ENCODE assay signal across 32 cellular contexts in the genomic region with DNA sequence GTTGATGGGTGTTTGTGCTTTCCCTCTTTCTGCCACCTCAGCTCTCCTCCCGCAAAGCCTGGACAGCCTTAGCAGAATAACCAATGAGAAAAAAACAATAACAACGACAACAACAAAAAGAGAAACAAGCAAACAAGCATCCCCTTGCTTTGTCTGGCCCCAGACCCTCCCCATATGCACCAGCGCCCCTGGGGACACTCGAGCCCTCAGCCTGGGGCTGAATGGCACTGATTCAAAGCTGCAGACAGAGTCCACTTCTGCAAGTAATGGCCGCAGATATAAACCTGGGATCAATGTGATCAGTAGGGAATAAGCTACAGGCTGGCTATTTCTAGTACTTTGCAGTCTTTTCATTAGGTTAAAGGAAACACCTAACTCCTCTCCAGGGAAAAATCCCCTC.
"Had no signal": no experiment of that assay in that cellular context is flagged by ENCODE, and none has a peak within 500 bp of the region (broad histone marks: within the 10 kb centered on the region; RNA-seq: fewer than 3 reads in every experiment).

No MANE protein-coding gene starts in this region.

- H3K36me3 Mint-ChIP-seq: activated CD4-positive, alpha-beta memory T cell treated with anti-CD3 and anti-CD28 coated beads for 36 hours; activated naive CD4-positive, alpha-beta T cell treated with anti-CD3 and anti-CD28 coated beads, Interleukin-2, amount 50 U/mL, for 72 hours; immature natural killer cell; naive thymus-derived CD4-positive, alpha-beta T cell; stimulated activated memory B cell treated with anti-CD40 and anti-IgM and Interleukin-4, amounts not matched to agents 10 μg/mL and 1 μg/mL and 100 μg/mL, for 72 hours; type B pancreatic cell had no signal

- H3K36me3 ChIP-seq: brain microvascular endothelial cell, heart left ventricle, right atrium auricular region, vagina had no signal

- H3K9me3 Mint-ChIP-seq: activated CD4-positive, alpha-beta memory T cell treated with anti-CD3 and anti-CD28 coated beads for 36 hours; activated CD4-positive, alpha-beta T cell treated with anti-CD3 and anti-CD28 coated beads, Interleukin-2, amount 10 ng/mL, durations not matched to agents 24 days and 14 days; activated naive CD4-positive, alpha-beta T cell treated with anti-CD3 and anti-CD28 coated beads, Interleukin-2, amount 50 U/mL, for 72 hours; activated T-cell treated with anti-CD3 and anti-CD28 coated beads, Interleukin-2, amount 50 U/mL, for 24 hours; activated T-helper 17 cell treated with anti-CD3 and anti-CD28 coated beads, Interleukin-2, amount 50 U/mL, for 72 hours; effector memory CD8-positive, alpha-beta T cell; immature natural killer cell; naive thymus-derived CD4-positive, alpha-beta T cell; stimulated activated memory B cell treated with anti-CD40 and anti-IgM and Interleukin-4, amounts not matched to agents 10 μg/mL and 1 μg/mL and 100 μg/mL, for 72 hours; type B pancreatic cell had no signal

- H3K4me1 Mint-ChIP-seq: activated CD4-positive, alpha-beta T cell treated with anti-CD3 and anti-CD28 coated beads, Interleukin-2, amount 10 ng/mL, durations not matched to agents 24 days and 14 days; activated T-helper 17 cell treated with anti-CD3 and anti-CD28 coated beads, Interleukin-2, amount 50 U/mL, for 72 hours; immature natural killer cell; naive thymus-derived CD4-positive, alpha-beta T cell; stimulated activated memory B cell treated with anti-CD40 and anti-IgM and Interleukin-4, amounts not matched to agents 10 μg/mL and 1 μg/mL and 100 μg/mL, for 72 hours; stimulated activated naive CD8-positive, alpha-beta T cell treated with anti-CD3 and anti-CD28 coated beads, Interleukin-15, amount 100 ng/mL, for 72 hours had no signal

- H3K4me3 ChIP-seq: coronary artery, heart left ventricle, psoas muscle, right atrium auricular region, smooth muscle cell, vagina had no signal

- DNase-seq: activated CD4-positive, alpha-beta memory T cell treated with anti-CD3 and anti-CD28 coated beads for 36 hours; activated CD4-positive, alpha-beta T cell treated with anti-CD3 and anti-CD28 coated beads, Interleukin-2, amount 10 ng/mL, durations not matched to agents 24 days and 14 days; activated CD8-positive, alpha-beta memory T cell treated with anti-CD3 and anti-CD28 coated beads, Interleukin-2, amount 50 U/mL, for 48 hours; activated naive CD4-positive, alpha-beta T cell; activated T-cell treated with anti-CD3 and anti-CD28 coated beads, Interleukin-2, amount 50 U/mL, for 24 hours; brain microvascular endothelial cell; effector memory CD8-positive, alpha-beta T cell; heart left ventricle; hypothalamus; immature natural killer cell; kidney; left colon; midbrain; naive thymus-derived CD4-positive, alpha-beta T cell; occipital lobe; psoas muscle; stimulated activated CD4-positive, alpha-beta T cell treated with anti-CD3 and anti-CD28 coated beads, Interleukin-1b, Interleukin-23, amount 100 ng/mL, for 48 hours; stimulated activated CD4-positive, alpha-beta T cell treated with anti-CD3 and anti-CD28 coated beads, Interleukin-4, amount 100 ng/mL, for 4 hours; stimulated activated CD8-positive, alpha-beta memory T cell treated with anti-CD3 and anti-CD28 coated beads, Interleukin-4, amount 100 ng/mL, for 48 hours; stimulated activated naive CD8-positive, alpha-beta T cell treated with anti-CD3 and anti-CD28 coated beads, Interleukin-15, amount 100 ng/mL, for 72 hours; substantia nigra had no signal

- H3K4me1 ChIP-seq: heart left ventricle, parathyroid adenoma, psoas muscle, right atrium auricular region, vagina had no signal

- H3K27ac Mint-ChIP-seq: activated CD4-positive, alpha-beta memory T cell treated with anti-CD3 and anti-CD28 coated beads for 36 hours; activated CD4-positive, alpha-beta T cell treated with anti-CD3 and anti-CD28 coated beads, Interleukin-2, amount 10 ng/mL, durations not matched to agents 24 days and 14 days; activated naive CD4-positive, alpha-beta T cell treated with anti-CD3 and anti-CD28 coated beads, Interleukin-2, amount 50 U/mL, for 72 hours; activated T-cell treated with anti-CD3 and anti-CD28 coated beads, Interleukin-2, amount 50 U/mL, for 24 hours; activated T-helper 17 cell treated with anti-CD3 and anti-CD28 coated beads, Interleukin-2, amount 50 U/mL, for 72 hours; effector memory CD8-positive, alpha-beta T cell; immature natural killer cell; naive thymus-derived CD4-positive, alpha-beta T cell; stimulated activated memory B cell treated with anti-CD40 and anti-IgM and Interleukin-4, amounts not matched to agents 10 μg/mL and 1 μg/mL and 100 μg/mL, for 72 hours; stimulated activated naive CD8-positive, alpha-beta T cell treated with anti-CD3 and anti-CD28 coated beads, Interleukin-15, amount 100 ng/mL, for 72 hours had no signal

- H3K4me3 Mint-ChIP-seq: activated CD4-positive, alpha-beta memory T cell treated with anti-CD3 and anti-CD28 coated beads for 36 hours; activated CD4-positive, alpha-beta T cell treated with anti-CD3 and anti-CD28 coated beads, Interleukin-2, amount 10 ng/mL, durations not matched to agents 24 days and 14 days; activated T-cell treated with anti-CD3 and anti-CD28 coated beads, Interleukin-2, amount 50 U/mL, for 24 hours; activated T-helper 17 cell treated with anti-CD3 and anti-CD28 coated beads, Interleukin-2, amount 50 U/mL, for 72 hours; effector memory CD8-positive, alpha-beta T cell; immature natural killer cell; naive thymus-derived CD4-positive, alpha-beta T cell; stimulated activated memory B cell treated with anti-CD40 and anti-IgM and Interleukin-4, amounts not matched to agents 10 μg/mL and 1 μg/mL and 100 μg/mL, for 72 hours; stimulated activated naive CD8-positive, alpha-beta T cell treated with anti-CD3 and anti-CD28 coated beads, Interleukin-15, amount 100 ng/mL, for 72 hours; type B pancreatic cell had no signal

- ATAC-seq: activated CD4-positive, CD25-positive, alpha-beta regulatory T cell treated with anti-CD3 and anti-CD28 coated beads, Interleukin-2, amount 50 U/mL, for 24 hours; activated naive CD4-positive, alpha-beta T cell treated with anti-CD3 and anti-CD28 coated beads, Interleukin-2, amount 50 U/mL, for 72 hours; activated T-helper 17 cell treated with anti-CD3 and anti-CD28 coated beads, Interleukin-2, amount 50 U/mL, for 72 hours; effector memory CD8-positive, alpha-beta T cell; heart left ventricle; left colon; naive thymus-derived CD4-positive, alpha-beta T cell; psoas muscle; stimulated activated memory B cell treated with anti-CD40 and anti-IgM and Interleukin-4, amounts not matched to agents 10 μg/mL and 1 μg/mL and 100 μg/mL, for 72 hours; stimulated activated naive CD8-positive, alpha-beta T cell treated with anti-CD3 and anti-CD28 coated beads, Interleukin-15, amount 100 ng/mL, for 72 hours had no signal

- H3K27me3 ChIP-seq: brain microvascular endothelial cell, heart left ventricle, right atrium auricular region, vagina had no signal

- H3K27me3 Mint-ChIP-seq: activated CD4-positive, alpha-beta memory T cell treated with anti-CD3 and anti-CD28 coated beads for 36 hours; activated CD4-positive, alpha-beta T cell treated with anti-CD3 and anti-CD28 coated beads, Interleukin-2, amount 10 ng/mL, durations not matched to agents 24 days and 14 days; activated T-cell treated with anti-CD3 and anti-CD28 coated beads, Interleukin-2, amount 50 U/mL, for 24 hours; activated T-helper 17 cell treated with anti-CD3 and anti-CD28 coated beads, Interleukin-2, amount 50 U/mL, for 72 hours; effector memory CD8-positive, alpha-beta T cell; stimulated activated memory B cell treated with anti-CD40 and anti-IgM and Interleukin-4, amounts not matched to agents 10 μg/mL and 1 μg/mL and 100 μg/mL, for 72 hours; type B pancreatic cell had no signal

- H2AFZ ChIP-seq: parathyroid adenoma had no signal

- H3K79me2 ChIP-seq: parathyroid adenoma had no signal

- H3K27ac ChIP-seq: brain microvascular endothelial cell, coronary artery, heart left ventricle, parathyroid adenoma, psoas muscle, right atrium auricular region, vagina, VCaP had no signal

- H3K4me2 ChIP-seq: smooth muscle cell had no signal
